In genomic region chr4:48708610-48709009, GRCh38 we compare ENCODE assay signal across 18 cellular contexts.
DNase-seq lines count a peak whose midpoint lies in the region; ATAC-seq, FAIRE-seq and TF ChIP-seq lines count a peak whose summit lies in the region.
"Had no signal": no experiment of that assay in that cellular context is flagged by ENCODE, and none has a peak within 500 bp of the region (broad histone marks: within the 10 kb centered on the region; RNA-seq: fewer than 3 reads in every experiment).

No MANE protein-coding gene starts in this region.

- H4K5ac ChIP-seq in IMR-90 (ENCODE audit: low read depth, low read length): no peak overlapping the region

- H3K9me3 ChIP-seq in IMR-90 (ENCODE audit: control insufficient read depth, insufficient read depth, low read length): no peaks in the 10 kb centered on the region
- H3K9me3 ChIP-seq in K562 (replicated peaks; ENCODE audit: control insufficient read depth, insufficient read depth, low read depth, low read length): no peaks in the 10 kb centered on the region

- no peak overlapping the region for H4K8ac ChIP-seq in IMR-90 (ENCODE audit: low read depth in 2 of 2, low read length in 2 of 2)

- H2BK20ac ChIP-seq in IMR-90 (ENCODE audit: low read depth, low read length): no peak overlapping the region

- H3K27me3 Mint-ChIP-seq in activated T-helper 17 cell treated with anti-CD3 and anti-CD28 coated beads, Interleukin-2, amount 50 U/mL, for 72 hours: no peaks in the 10 kb centered on the region
- H3K27me3 Mint-ChIP-seq: CD4-positive, alpha-beta memory T cell had no signal

- no peak overlapping the region for H3K23ac ChIP-seq in IMR-90 (ENCODE audit: low read depth, low read length)

- H3K4me3 Mint-ChIP-seq in activated T-helper 17 cell treated with anti-CD3 and anti-CD28 coated beads, Interleukin-2, amount 50 U/mL, for 72 hours: no peak overlapping the region
- H3K4me3 Mint-ChIP-seq: CD4-positive, alpha-beta memory T cell; GM23338; H9 had no signal

- H3K56ac ChIP-seq in IMR-90 (ENCODE audit: extremely low read depth, insufficient read depth, low read length): no peak overlapping the region

- DNase-seq in IMR-90 (no peak), NCI-H226 (peak; percentile 24), K562 (ENCODE audit: extremely low read depth in 1 of 4, low spot score in 3 of 4) (no peak), pons (ENCODE audit: low spot score) (no peak), NCI-H524 (lab: John Stamatoyannopoulos, UW) (no peak)
- DNase-seq: C1 segment of cervical spinal cord; Calu3; CD4-positive, alpha-beta memory T cell; COR-L47; DMS53; DMS79 treated with DMSO at 0.1 percent for 48 hours; GF-D8; H9 had no signal

- TF ChIP-seq POLR2A in IMR-90 (IDR thresholded peaks at IDR 0.05; ENCODE audit: low read depth, low read length): no peak
- no peak for TF ChIP-seq POLR2A in K562 (conservative IDR thresholded peaks at IDR 0.05)

- dilution Hi-C loops in IMR-90 (cut with HindIII; ENCODE audit: low sequenced_read_pairs, unreplicated experiment): no loop called here

- WGBS in IMR-90 (ENCODE audit: extremely low coverage in 2 of 2, insufficient read length in 1 of 2), 2 experiments: no CpG with 5 or more reads among the region's 7 CpGs
- WGBS in K562 (ENCODE audit: insufficient coverage, low coverage, missing lambda C conversion rate): 94% methylated on average over 7 of the region's 7 CpGs

- H3K4me1 ChIP-seq in IMR-90 (ENCODE audit: control insufficient read depth, insufficient read depth, low read length) (peaks cover 4% of the 10 kb centered on the region; the same call in 1 of the 2 replicates), K562 (replicated peaks in 1 of 2; ENCODE audit: control insufficient read depth in 2 of 2, insufficient read depth in 2 of 2, low read length in 2 of 2) (no peaks in the 10 kb centered on the region)

- H2BK120ac ChIP-seq in IMR-90 (ENCODE audit: low read depth, low read length): no peak overlapping the region

- H3K9ac ChIP-seq in IMR-90 (ENCODE audit: low read depth, low read length) (no peak overlapping the region), K562 (ENCODE audit: insufficient read depth in 1 of 2, low read depth in 2 of 2, low read length in 2 of 2) (no peak overlapping the region)

- H3K18ac ChIP-seq in IMR-90 (ENCODE audit: low read depth, low read length): no peak overlapping the region

- ATAC-seq in IMR-90 (ENCODE audit: low read depth) (no peak), K562 (no peak)
- no peak for ATAC-seq in activated T-helper 17 cell treated with anti-CD3 and anti-CD28 coated beads, Interleukin-2, amount 50 U/mL, for 72 hours (replicated peaks)
- ATAC-seq: GM23338, HCT116 had no signal

- H3K36me3 ChIP-seq in IMR-90 (ENCODE audit: control insufficient read depth, insufficient read depth, low read length): no peaks in the 10 kb centered on the region
- peaks cover 10% of the 10 kb centered on the region; the same call in 1 of the 3 replicates for H3K36me3 ChIP-seq in K562 (ENCODE audit: control insufficient read depth, insufficient read depth, low read length)

- no peak overlapping the region for H2AK9ac ChIP-seq in IMR-90 (replicated peaks; ENCODE audit: low read depth, low read length, poor library complexity)

- H2AFZ ChIP-seq in IMR-90 (replicated peaks; ENCODE audit: low read length, poor library complexity): no peak overlapping the region
- H2AFZ ChIP-seq in K562 (ENCODE audit: low read depth, low read length): no peak overlapping the region
- H2AFZ ChIP-seq: GM23338 had no signal

- H2AK5ac ChIP-seq in IMR-90 (ENCODE audit: low read depth, low read length): no peak overlapping the region

- intact Hi-C loops in IMR-90 (cut with micrococcal nuclease) (no loop called here), K562 (cut with micrococcal nuclease) (no loop called here)

- H3K27me3 ChIP-seq in IMR-90 (ENCODE audit: control insufficient read depth, insufficient read depth, low read length) (no peaks in the 10 kb centered on the region), K562 (ENCODE audit: control insufficient read depth in 2 of 2, insufficient read depth in 2 of 2, low read length in 2 of 2) (no peaks in the 10 kb centered on the region)

- H3K4me3 ChIP-seq in IMR-90 (ENCODE audit: insufficient read depth, low read depth, low read length): no peak overlapping the region
- H3K4me3 ChIP-seq in K562: no peak overlapping the region
- H3K4me3 ChIP-seq: GM23338 had no signal

- in situ Hi-C loops in IMR-90 (cut with MboI; ENCODE audit: low sequenced_read_pairs) (no loop called here), K562 (cut with MboI) (no loop called here)

- no peak overlapping the region for H4K91ac ChIP-seq in IMR-90 (ENCODE audit: insufficient read depth, low read depth, low read length)

- H3K9me1 ChIP-seq in IMR-90 (ENCODE audit: insufficient read depth, low read length) (0 out of 2 replicates have a peak, but pooled peaks cover 3% of the 10 kb centered on the region), K562 (ENCODE audit: control insufficient read depth, insufficient read depth, low read length) (no peaks in the 10 kb centered on the region)

- no peak for TF ChIP-seq CTCF in IMR-90 (conservative IDR thresholded peaks at IDR 0.05; ENCODE audit: low read depth, low read length)
- TF ChIP-seq CTCF in K562 (IDR thresholded peaks at IDR 0.05 in 2 of 3, conservative IDR thresholded peaks at IDR 0.05 in 1 of 3; ENCODE audit: insufficient read depth in 2 of 3, low read depth in 1 of 3, low read length in 3 of 3): no peak

- no peak overlapping the region for H2BK15ac ChIP-seq in IMR-90 (ENCODE audit: low read depth, low read length)

- no peak overlapping the region for H3K27ac Mint-ChIP-seq in activated T-helper 17 cell treated with anti-CD3 and anti-CD28 coated beads, Interleukin-2, amount 50 U/mL, for 72 hours
- H3K27ac Mint-ChIP-seq: GM23338 had no signal

- CTCF ChIA-PET in IMR-90 (lab: Yijun Ruan, JAX): no interaction called here
- CTCF ChIA-PET in K562 (lab: Yijun Ruan, JAX; ENCODE audit: low intra/inter-chr PET ratio): no interaction called here

- BruUV-seq in IMR-90 (replicated peaks; lab: Mats Ljungman, UMichigan): no TSS peak
- no TSS peak for BruUV-seq in K562 (replicated peaks; lab: Mats Ljungman, UMichigan)

- H3K4me2 ChIP-seq in IMR-90 (ENCODE audit: low read depth, low read length) (no peak overlapping the region), K562 (ENCODE audit: insufficient read depth, low read length) (no peak overlapping the region)
- H3K4me2 ChIP-seq: GM23338 had no signal

- peaks cover 19 to 35% of the 10 kb centered on the region in 2 experiments for H3K79me1 ChIP-seq in IMR-90 (ENCODE audit: low read depth in 1 of 2, low read length in 2 of 2)

- H3K36me3 Mint-ChIP-seq in activated T-helper 17 cell treated with anti-CD3 and anti-CD28 coated beads, Interleukin-2, amount 50 U/mL, for 72 hours (ENCODE audit: low read depth): peaks cover 43% of the 10 kb centered on the region

- H3K79me2 ChIP-seq in K562 (ENCODE audit: control insufficient read depth, insufficient read depth, low read length): peaks cover 2% of the 10 kb centered on the region; the same call in 1 of the 3 replicates

- H3K4me1 Mint-ChIP-seq in activated T-helper 17 cell treated with anti-CD3 and anti-CD28 coated beads, Interleukin-2, amount 50 U/mL, for 72 hours: peaks cover 18% of the 10 kb centered on the region

- no peak for FAIRE-seq in K562 (lab: Jason Lieb, UNC)
- FAIRE-seq: GM12891, GM18507 had no signal

- H3K4ac ChIP-seq in IMR-90 (ENCODE audit: low read depth, low read length): no peak overlapping the region

- TF ChIP-seq EP300 in K562 (IDR thresholded peaks at IDR 0.05; ENCODE audit: low read length): no peak

- TF ChIP-seq RAD21 in IMR-90 (IDR thresholded peaks at IDR 0.05; ENCODE audit: low read length) (no peak), K562 (CRISPR knock-in tag; conservative IDR thresholded peaks at IDR 0.05 in 1 of 2, IDR thresholded peaks at IDR 0.05 in 1 of 2) (no peak)

- no peak overlapping the region for H3K14ac ChIP-seq in IMR-90 (replicated peaks; ENCODE audit: low read depth, low read length)

- H3K27ac ChIP-seq in IMR-90 (ENCODE audit: insufficient read depth, low read length): no peak overlapping the region
- no peak overlapping the region for H3K27ac ChIP-seq in K562 (ENCODE audit: extremely low read depth, low read depth, low read length)

- no peaks in the 10 kb centered on the region for H3K9me3 Mint-ChIP-seq in activated T-helper 17 cell treated with anti-CD3 and anti-CD28 coated beads, Interleukin-2, amount 50 U/mL, for 72 hours

- no peak overlapping the region for H2BK5ac ChIP-seq in IMR-90 (ENCODE audit: low read depth, low read length, poor library complexity, severe bottlenecking)

- POLR2A ChIA-PET in IMR-90 (lab: Charles Lee; ENCODE audit: unreplicated experiment) (no interaction called here), K562 (lab: Yijun Ruan, JAX) (no interaction called here)

- H4K20me1 ChIP-seq in IMR-90 (ENCODE audit: insufficient read depth, low read length) (peaks cover 3% of the 10 kb centered on the region; the same call in 1 of the 2 replicates), K562 (replicated peaks; ENCODE audit: control insufficient read depth, insufficient read depth, low read length) (no peaks in the 10 kb centered on the region)

TF ChIP-seq in IMR-90, 13 proteins besides CTCF, POLR2A, EP300 and RAD21:
- TF ChIP-seq NFE2L2 (IDR thresholded peaks at IDR 0.05; ENCODE audit: low read depth, low read length) (no peak), CEBPB (IDR thresholded peaks at IDR 0.05; ENCODE audit: low read depth, low read length) (peak; percentile 57)

TF ChIP-seq in K562, 482 proteins besides CTCF, POLR2A, EP300 and RAD21:
- TF ChIP-seq ZNF121 (CRISPR knock-in tag; conservative IDR thresholded peaks at IDR 0.05) (peak; percentile 88), CEBPB (tag; IDR thresholded peaks at IDR 0.05) (0 out of 2 replicates have a peak, but pooled peaks have one; percentile 9), FOXA1 (IDR thresholded peaks at IDR 0.05; ENCODE audit: borderline replicate concordance) (no peak)
